ENCODE assay signal across 14 cellular contexts in genomic region chr7:56097700-56098099, GRCh38. TPM values are rescaled to one million over a fixed set of nuclear protein-coding genes. Genes with fewer than 3 reads are reported as not detected.
A peak's percentile ranks its signal among the peaks of the same experiment; 100 is the strongest.
DNase-seq lines count a peak whose midpoint lies in the region; ATAC-seq, FAIRE-seq and TF ChIP-seq lines count a peak whose summit lies in the region.
"Had no signal": no experiment of that assay in that cellular context is flagged by ENCODE, and none has a peak within 500 bp of the region (broad histone marks: within the 10 kb centered on the region; RNA-seq: fewer than 3 reads in every experiment).

No MANE protein-coding gene starts in this region.

- no peaks in the 10 kb centered on the region for H4K20me1 ChIP-seq in HepG2 (ENCODE audit: insufficient read depth, low read length)

- H2AFZ ChIP-seq in HepG2 (ENCODE audit: low read length), result no peak overlapping the region

- CTCF ChIA-PET in HepG2 (lab: Yijun Ruan, JAX; ENCODE audit: low intra/inter-chr PET ratio, low total read pairs), result no interaction called here

- H3K36me3 ChIP-seq in right lobe of liver (peaks cover 9 to 32% (median 19%) of the 10 kb centered on the region in 4 donors), HepG2 (replicated peaks in 1 of 2; ENCODE audit: control insufficient read depth in 1 of 2, insufficient read depth in 2 of 2, low read length in 2 of 2) (peaks cover 7 to 28% of the 10 kb centered on the region in 2 experiments)

- H3K4me3 ChIP-seq in right lobe of liver (no peak overlapping the region), HepG2 (replicated peaks in 1 of 3; ENCODE audit: insufficient read depth in 1 of 3, low read depth in 2 of 3, low read length in 3 of 3) (no peak overlapping the region), fibroblast of pulmonary artery (replicated peaks; ENCODE audit: low read depth, low read length) (no peak overlapping the region)
- H3K4me3 ChIP-seq: colonic mucosa had no signal

- FAIRE-seq in HepG2 (lab: Jason Lieb, UNC), result no peak
- FAIRE-seq: islet of Langerhans had no signal

- POLR2A ChIA-PET in HepG2 (lab: Yijun Ruan, JAX), result no interaction called here

- TF ChIP-seq RAD21 in HepG2 (CRISPR knock-in tag; IDR thresholded peaks at IDR 0.05), result no peak

- in situ Hi-C loops in HepG2 (cut with HindIII; ENCODE audit: extremely low pct_ligation_motif_present, low pct_unique_long_range_greater_than_20kb), result loop anchor here (25.0 kb wide), 1 partner anchor 335 kb away; no protein-coding TSS in a partner anchor

- no TSS peak for BruUV-seq in HepG2 (replicated peaks; lab: Mats Ljungman, UMichigan)

- H3K4me2 ChIP-seq in HepG2 (ENCODE audit: low read depth, low read length), result no peak overlapping the region

- no peaks in the 10 kb centered on the region for H3K27me3 ChIP-seq in right lobe of liver
- H3K27me3 ChIP-seq in HepG2 (ENCODE audit: control insufficient read depth in 1 of 2, insufficient read depth in 2 of 2, low read length in 2 of 2), result no peaks in the 10 kb centered on the region
- no peaks in the 10 kb centered on the region for H3K27me3 ChIP-seq in foreskin keratinocyte
- H3K27me3 ChIP-seq: colonic mucosa, neutrophil had no signal

- H3K9me3 ChIP-seq in right lobe of liver (no peaks in the 10 kb centered on the region), HepG2 (ENCODE audit: low read length) (no peaks in the 10 kb centered on the region)
- H3K9me3 ChIP-seq: colonic mucosa, neutrophil had no signal

- DNase-seq in right lobe of liver, result no peak
- DNase-seq in HepG2 (ENCODE audit: low spot score), result no peak
- peak; percentile 80 for DNase-seq in fibroblast of pulmonary artery (ENCODE audit: low read depth)
- no peak for DNase-seq in cortex of kidney (lab: John Stamatoyannopoulos, UW)
- DNase-seq in SW 1271 (lab: John Stamatoyannopoulos, UW), result no peak
- no peak for DNase-seq in foreskin keratinocyte
- DNase-seq in occipital lobe (lab: John Stamatoyannopoulos, UW), result no peak
- DNase-seq: C1 segment of cervical spinal cord, colonic mucosa, NCI-H1694 treated with DMSO at 0.1 percent for 48 hours had no signal

- no peak for TF ChIP-seq CTCF in right lobe of liver (IDR thresholded peaks at IDR 0.05)
- no peak for TF ChIP-seq CTCF in HepG2 (CRISPR knock-in tag; IDR thresholded peaks at IDR 0.05)
- no peak for TF ChIP-seq CTCF in fibroblast of pulmonary artery (IDR thresholded peaks at IDR 0.05; ENCODE audit: low read length, missing control alignments)
- TF ChIP-seq CTCF in foreskin keratinocyte (conservative IDR thresholded peaks at IDR 0.05), result no peak

- H3K4me1 ChIP-seq in right lobe of liver (peaks cover 0 to 7% (median 3%) of the 10 kb centered on the region in 4 donors), HepG2 (ENCODE audit: insufficient read depth, low read length) (peaks cover 9% of the 10 kb centered on the region), foreskin keratinocyte (no peaks in the 10 kb centered on the region)
- H3K4me1 ChIP-seq: colonic mucosa had no signal

- TF ChIP-seq EP300 in HepG2 (IDR thresholded peaks at IDR 0.05; ENCODE audit: low read depth in 2 of 2, low read length in 2 of 2) (no peak), HepG2 (CRISPR knock-in tag; IDR thresholded peaks at IDR 0.05; ENCODE audit: borderline replicate concordance) (no peak)

- WGBS in right lobe of liver (ENCODE audit: insufficient coverage, low coverage, low lambda C conversion rate, missing lambda C conversion rate), result 0% methylated on average over 1 of the region's 5 CpGs
- WGBS in HepG2 (ENCODE audit: low lambda C conversion rate), result 98% methylated on average over 4 of the region's 5 CpGs

- no peaks in the 10 kb centered on the region for H3K79me2 ChIP-seq in HepG2 (ENCODE audit: insufficient read depth, low read length)

- no peak overlapping the region for H3K9ac ChIP-seq in HepG2 (ENCODE audit: insufficient read depth, low read depth, low read length)

- TF ChIP-seq POLR2A in right lobe of liver (IDR thresholded peaks at IDR 0.05) (no peak), HepG2 (IDR thresholded peaks at IDR 0.05; ENCODE audit: insufficient read depth in 1 of 2, low read depth in 2 of 2, low read length in 2 of 2) (no peak; a peak in 1 of 4 replicates)

- H3K27ac ChIP-seq in right lobe of liver (no peak overlapping the region), HepG2 (ENCODE audit: extremely low read length, insufficient read depth, low read length) (no peak overlapping the region), foreskin keratinocyte (no peak overlapping the region)
- H3K27ac ChIP-seq: colonic mucosa, neutrophil had no signal

- intact Hi-C loops in right lobe of liver (cut with DNase I), result no loop called here
- intact Hi-C loops in HepG2 (cut with micrococcal nuclease; ENCODE audit: unreplicated experiment), result no loop called here

- ATAC-seq in right lobe of liver (peak; percentile 41 to 68 (median 48)), HepG2 (no peak), SK-N-SH treated with all-trans-retinoic acid at 6 μM for 48 hours (peak; percentile 66), foreskin keratinocyte (no peak)

RNA-seq across cellular contexts. Expression of gene PHKG1, which starts 4.9 kb away (rescaled TPM):
- total RNA-seq in right lobe of liver (1 to 10 TPM in 1 of 6 experiments, under 1 TPM in 4, not detected in 1; 0.12 to 1.6 (median 0.20) TPM), HepG2 (2016; rRNA removed; fragmentation: Illumina TruSeq; extraction: Trizol) (0.44 TPM in 1 of 2 replicates, not detected in the other), foreskin keratinocyte (0.35 and 0.41 TPM in 2 replicates), occipital lobe (3.6 TPM)
- total RNA-seq in HepG2 (2016; cell fraction: cytosol; rRNA removed; fragmentation: Illumina TruSeq; extraction: Trizol; ENCODE audit: low read depth), result 0.18 TPM in 1 of 2 replicates, not detected in the other
- total RNA-seq in HepG2 (2016; cell fraction: insoluble cytoplasmic fraction; rRNA removed; fragmentation: Illumina TruSeq; extraction: Trizol), result 0.37 and 0.84 TPM in 2 replicates
- total RNA-seq in HepG2 (2016; cell fraction: membrane; rRNA removed; fragmentation: Illumina TruSeq; extraction: Trizol), result 0.09 TPM in 1 of 2 replicates, not detected in the other
- 0.50 and 1.5 TPM in 2 replicates for total RNA-seq in HepG2 (2016; cell fraction: nucleus; rRNA removed; fragmentation: Illumina TruSeq; extraction: Trizol)
- polyA plus RNA-seq in HepG2 (2011; rRNA removed) (0.71 and 1.1 TPM in 2 replicates), foreskin keratinocyte (0.19 and 0.38 TPM in 2 replicates)
- polyA plus RNA-seq in HepG2 (2011; cell fraction: cytosol; rRNA removed), result 0.09 and 0.36 TPM in 2 replicates
- 2.6 and 2.9 TPM in 2 replicates for polyA plus RNA-seq in HepG2 (2011; cell fraction: nucleus; rRNA removed)
- 0.98 and 1.5 TPM in 2 replicates for polyA plus RNA-seq in HepG2 (2012)
- polyA plus RNA-seq in HepG2 (2016; cell fraction: cytosol; fragmentation: Illumina TruSeq; extraction: Trizol; ENCODE audit: low read depth), result 0.05 and 0.24 TPM in 2 replicates
- polyA plus RNA-seq in HepG2 (2016; cell fraction: insoluble cytoplasmic fraction; fragmentation: Illumina TruSeq; extraction: Trizol; ENCODE audit: low read depth), result not detected in 2 replicates
- 0.12 TPM in 1 of 2 replicates, not detected in the other for polyA plus RNA-seq in HepG2 (2016; cell fraction: membrane; fragmentation: Illumina TruSeq; extraction: Trizol; ENCODE audit: low read depth)
- 1.6 and 1.9 TPM in 2 replicates for polyA plus RNA-seq in HepG2 (2016; cell fraction: nucleus; fragmentation: Illumina TruSeq; extraction: Trizol; ENCODE audit: insufficient read depth, low read depth)
- polyA minus RNA-seq in HepG2 (2011; rRNA and poly(A)+ RNA removed; ENCODE audit: low replicate concordance), result 0.09 and 0.10 TPM in 2 replicates
- not detected in 2 replicates for polyA minus RNA-seq in HepG2 (2011; cell fraction: cytosol; rRNA and poly(A)+ RNA removed)
- 0.52 and 1.5 TPM in 2 replicates for polyA minus RNA-seq in HepG2 (2011; cell fraction: nucleus; rRNA and poly(A)+ RNA removed)

RNA-seq across cellular contexts. Expression of gene CHCHD2, which starts 8.6 kb away (rescaled TPM):
- total RNA-seq in right lobe of liver (100 to 1,000 TPM; 148 to 277 (median 174) TPM), HepG2 (2016; rRNA removed; fragmentation: Illumina TruSeq; extraction: Trizol) (572 and 599 TPM in 2 replicates), foreskin keratinocyte (536 and 559 TPM in 2 replicates), occipital lobe (158 TPM)
- total RNA-seq in HepG2 (2016; cell fraction: cytosol; rRNA removed; fragmentation: Illumina TruSeq; extraction: Trizol; ENCODE audit: low read depth), result 170 and 177 TPM in 2 replicates
- 576 and 629 TPM in 2 replicates for total RNA-seq in HepG2 (2016; cell fraction: insoluble cytoplasmic fraction; rRNA removed; fragmentation: Illumina TruSeq; extraction: Trizol)
- 222 TPM in 2 replicates for total RNA-seq in HepG2 (2016; cell fraction: membrane; rRNA removed; fragmentation: Illumina TruSeq; extraction: Trizol)
- total RNA-seq in HepG2 (2016; cell fraction: nucleus; rRNA removed; fragmentation: Illumina TruSeq; extraction: Trizol), result 198 and 219 TPM in 2 replicates
- polyA plus RNA-seq in HepG2 (2011; rRNA removed) (330 and 333 TPM in 2 replicates), foreskin keratinocyte (694 and 786 TPM in 2 replicates)
- polyA plus RNA-seq in HepG2 (2011; cell fraction: cytosol; rRNA removed), result 318 and 570 TPM in 2 replicates
- 143 and 151 TPM in 2 replicates for polyA plus RNA-seq in HepG2 (2011; cell fraction: nucleus; rRNA removed)
- 315 and 361 TPM in 2 replicates for polyA plus RNA-seq in HepG2 (2012)
- 167 and 168 TPM in 2 replicates for polyA plus RNA-seq in HepG2 (2016; cell fraction: cytosol; fragmentation: Illumina TruSeq; extraction: Trizol; ENCODE audit: low read depth)
- 522 and 567 TPM in 2 replicates for polyA plus RNA-seq in HepG2 (2016; cell fraction: insoluble cytoplasmic fraction; fragmentation: Illumina TruSeq; extraction: Trizol; ENCODE audit: low read depth)
- 181 and 189 TPM in 2 replicates for polyA plus RNA-seq in HepG2 (2016; cell fraction: membrane; fragmentation: Illumina TruSeq; extraction: Trizol; ENCODE audit: low read depth)
- polyA plus RNA-seq in HepG2 (2016; cell fraction: nucleus; fragmentation: Illumina TruSeq; extraction: Trizol; ENCODE audit: insufficient read depth, low read depth), result 254 and 280 TPM in 2 replicates
- 124 and 252 TPM in 2 replicates for polyA minus RNA-seq in HepG2 (2011; rRNA and poly(A)+ RNA removed; ENCODE audit: low replicate concordance)
- 128 and 156 TPM in 2 replicates for polyA minus RNA-seq in HepG2 (2011; cell fraction: cytosol; rRNA and poly(A)+ RNA removed)
- polyA minus RNA-seq in HepG2 (2011; cell fraction: nucleus; rRNA and poly(A)+ RNA removed), result 40.2 and 48.9 TPM in 2 replicates

RNA-seq across cellular contexts. Expression of gene NUPR2, which starts 18.5 kb away (rescaled TPM):
- not detected for total RNA-seq in right lobe of liver
- total RNA-seq in HepG2 (2016; rRNA removed; fragmentation: Illumina TruSeq; extraction: Trizol), result not detected in 2 replicates
- not detected in 2 replicates for total RNA-seq in HepG2 (2016; cell fraction: cytosol; rRNA removed; fragmentation: Illumina TruSeq; extraction: Trizol; ENCODE audit: low read depth)
- not detected in 2 replicates for total RNA-seq in HepG2 (2016; cell fraction: insoluble cytoplasmic fraction; rRNA removed; fragmentation: Illumina TruSeq; extraction: Trizol)
- not detected in 2 replicates for total RNA-seq in HepG2 (2016; cell fraction: membrane; rRNA removed; fragmentation: Illumina TruSeq; extraction: Trizol)
- total RNA-seq in HepG2 (2016; cell fraction: nucleus; rRNA removed; fragmentation: Illumina TruSeq; extraction: Trizol), result not detected in 2 replicates
- not detected in 2 replicates for polyA plus RNA-seq in HepG2 (2011; rRNA removed)
- polyA plus RNA-seq in HepG2 (2011; cell fraction: cytosol; rRNA removed), result not detected in 2 replicates
- not detected in 2 replicates for polyA plus RNA-seq in HepG2 (2011; cell fraction: nucleus; rRNA removed)
- not detected in 2 replicates for polyA plus RNA-seq in HepG2 (2012)
- not detected in 2 replicates for polyA plus RNA-seq in HepG2 (2016; cell fraction: cytosol; fragmentation: Illumina TruSeq; extraction: Trizol; ENCODE audit: low read depth)
- not detected in 2 replicates for polyA plus RNA-seq in HepG2 (2016; cell fraction: insoluble cytoplasmic fraction; fragmentation: Illumina TruSeq; extraction: Trizol; ENCODE audit: low read depth)
- not detected in 2 replicates for polyA plus RNA-seq in HepG2 (2016; cell fraction: membrane; fragmentation: Illumina TruSeq; extraction: Trizol; ENCODE audit: low read depth)
- not detected in 2 replicates for polyA plus RNA-seq in HepG2 (2016; cell fraction: nucleus; fragmentation: Illumina TruSeq; extraction: Trizol; ENCODE audit: insufficient read depth, low read depth)
- not detected in 2 replicates for polyA minus RNA-seq in HepG2 (2011; rRNA and poly(A)+ RNA removed; ENCODE audit: low replicate concordance)
- not detected in 2 replicates for polyA minus RNA-seq in HepG2 (2011; cell fraction: cytosol; rRNA and poly(A)+ RNA removed)
- not detected in 2 replicates for polyA minus RNA-seq in HepG2 (2011; cell fraction: nucleus; rRNA and poly(A)+ RNA removed)
- total RNA-seq in foreskin keratinocyte, result not detected in 2 replicates
- not detected in 2 replicates for polyA plus RNA-seq in foreskin keratinocyte
- 0.62 TPM for total RNA-seq in occipital lobe
- total RNA-seq: SK-MEL-5 had no signal

RNA-seq across cellular contexts. Expression of gene SUMF2, which starts 33.6 kb away (rescaled TPM):
- total RNA-seq in right lobe of liver (10 to 100 TPM; 76.9 to 92.4 (median 86.5) TPM), HepG2 (2016; rRNA removed; fragmentation: Illumina TruSeq; extraction: Trizol) (22.4 and 54.4 TPM in 2 replicates), foreskin keratinocyte (97.4 and 109 TPM in 2 replicates), occipital lobe (71.3 TPM)
- 12.4 and 13.6 TPM in 2 replicates for total RNA-seq in HepG2 (2016; cell fraction: cytosol; rRNA removed; fragmentation: Illumina TruSeq; extraction: Trizol; ENCODE audit: low read depth)
- total RNA-seq in HepG2 (2016; cell fraction: insoluble cytoplasmic fraction; rRNA removed; fragmentation: Illumina TruSeq; extraction: Trizol), result 20.6 and 54.0 TPM in 2 replicates
- total RNA-seq in HepG2 (2016; cell fraction: membrane; rRNA removed; fragmentation: Illumina TruSeq; extraction: Trizol), result 25.2 and 28.6 TPM in 2 replicates
- 45.2 and 49.4 TPM in 2 replicates for total RNA-seq in HepG2 (2016; cell fraction: nucleus; rRNA removed; fragmentation: Illumina TruSeq; extraction: Trizol)
- polyA plus RNA-seq in HepG2 (2011; rRNA removed) (48.0 and 48.9 TPM in 2 replicates), foreskin keratinocyte (91.6 and 105 TPM in 2 replicates)
- polyA plus RNA-seq in HepG2 (2011; cell fraction: cytosol; rRNA removed), result 37.0 and 44.8 TPM in 2 replicates
- 132 and 139 TPM in 2 replicates for polyA plus RNA-seq in HepG2 (2011; cell fraction: nucleus; rRNA removed)
- 47.6 and 52.3 TPM in 2 replicates for polyA plus RNA-seq in HepG2 (2012)
- polyA plus RNA-seq in HepG2 (2016; cell fraction: cytosol; fragmentation: Illumina TruSeq; extraction: Trizol; ENCODE audit: low read depth), result 10.5 and 10.7 TPM in 2 replicates
- polyA plus RNA-seq in HepG2 (2016; cell fraction: insoluble cytoplasmic fraction; fragmentation: Illumina TruSeq; extraction: Trizol; ENCODE audit: low read depth), result 15.4 and 19.0 TPM in 2 replicates
- polyA plus RNA-seq in HepG2 (2016; cell fraction: membrane; fragmentation: Illumina TruSeq; extraction: Trizol; ENCODE audit: low read depth), result 16.9 and 18.1 TPM in 2 replicates
- polyA plus RNA-seq in HepG2 (2016; cell fraction: nucleus; fragmentation: Illumina TruSeq; extraction: Trizol; ENCODE audit: insufficient read depth, low read depth), result 77.0 and 78.6 TPM in 2 replicates
- 55.3 and 78.5 TPM in 2 replicates for polyA minus RNA-seq in HepG2 (2011; rRNA and poly(A)+ RNA removed; ENCODE audit: low replicate concordance)
- polyA minus RNA-seq in HepG2 (2011; cell fraction: cytosol; rRNA and poly(A)+ RNA removed), result 28.3 and 29.1 TPM in 2 replicates
- 40.4 and 52.2 TPM in 2 replicates for polyA minus RNA-seq in HepG2 (2011; cell fraction: nucleus; rRNA and poly(A)+ RNA removed)

RNA-seq across cellular contexts. Expression of gene CCT6A, which starts 46.1 kb away (rescaled TPM):
- 10 to 100 TPM; 24.5 to 88.7 (median 45.6) TPM for total RNA-seq in right lobe of liver
- 292 and 425 TPM in 2 replicates for total RNA-seq in HepG2 (2016; rRNA removed; fragmentation: Illumina TruSeq; extraction: Trizol)
- total RNA-seq in HepG2 (2016; cell fraction: cytosol; rRNA removed; fragmentation: Illumina TruSeq; extraction: Trizol; ENCODE audit: low read depth), result 46.3 and 52.8 TPM in 2 replicates
- 297 and 437 TPM in 2 replicates for total RNA-seq in HepG2 (2016; cell fraction: insoluble cytoplasmic fraction; rRNA removed; fragmentation: Illumina TruSeq; extraction: Trizol)
- total RNA-seq in HepG2 (2016; cell fraction: membrane; rRNA removed; fragmentation: Illumina TruSeq; extraction: Trizol), result 96.3 and 109 TPM in 2 replicates
- total RNA-seq in HepG2 (2016; cell fraction: nucleus; rRNA removed; fragmentation: Illumina TruSeq; extraction: Trizol), result 167 and 182 TPM in 2 replicates
- polyA plus RNA-seq in HepG2 (2011; rRNA removed), result 135 and 219 TPM in 2 replicates
- 87.9 and 139 TPM in 2 replicates for polyA plus RNA-seq in HepG2 (2011; cell fraction: cytosol; rRNA removed)
- polyA plus RNA-seq in HepG2 (2011; cell fraction: nucleus; rRNA removed), result 80.9 and 81.9 TPM in 2 replicates
- polyA plus RNA-seq in HepG2 (2012), result 147 and 167 TPM in 2 replicates
- 29.1 and 31.6 TPM in 2 replicates for polyA plus RNA-seq in HepG2 (2016; cell fraction: cytosol; fragmentation: Illumina TruSeq; extraction: Trizol; ENCODE audit: low read depth)
- polyA plus RNA-seq in HepG2 (2016; cell fraction: insoluble cytoplasmic fraction; fragmentation: Illumina TruSeq; extraction: Trizol; ENCODE audit: low read depth), result 455 and 526 TPM in 2 replicates
- polyA plus RNA-seq in HepG2 (2016; cell fraction: membrane; fragmentation: Illumina TruSeq; extraction: Trizol; ENCODE audit: low read depth), result 69.4 and 72.1 TPM in 2 replicates
- polyA plus RNA-seq in HepG2 (2016; cell fraction: nucleus; fragmentation: Illumina TruSeq; extraction: Trizol; ENCODE audit: insufficient read depth, low read depth), result 371 TPM in 2 replicates
- polyA minus RNA-seq in HepG2 (2011; rRNA and poly(A)+ RNA removed; ENCODE audit: low replicate concordance), result 62.3 and 243 TPM in 2 replicates
- polyA minus RNA-seq in HepG2 (2011; cell fraction: cytosol; rRNA and poly(A)+ RNA removed), result 72.5 and 82.6 TPM in 2 replicates
- polyA minus RNA-seq in HepG2 (2011; cell fraction: nucleus; rRNA and poly(A)+ RNA removed), result 101 and 127 TPM in 2 replicates
- 253 and 295 TPM in 2 replicates for total RNA-seq in foreskin keratinocyte
- 242 and 266 TPM in 2 replicates for polyA plus RNA-seq in foreskin keratinocyte
- total RNA-seq in occipital lobe, result 189 TPM

Comparison
In these comparisons a context has a peak if more than half of its experiments do, and no peak if none do; other contexts are left out.
1. ATAC-seq: peak in right lobe of liver (4 of 4) and SK-N-SH treated with all-trans-retinoic acid at 6 μM for 48 hours (single experiment); none in HepG2 (single experiment) and foreskin keratinocyte (single experiment).